15 cellular contexts compared by ENCODE assay signal in the genomic region with DNA sequence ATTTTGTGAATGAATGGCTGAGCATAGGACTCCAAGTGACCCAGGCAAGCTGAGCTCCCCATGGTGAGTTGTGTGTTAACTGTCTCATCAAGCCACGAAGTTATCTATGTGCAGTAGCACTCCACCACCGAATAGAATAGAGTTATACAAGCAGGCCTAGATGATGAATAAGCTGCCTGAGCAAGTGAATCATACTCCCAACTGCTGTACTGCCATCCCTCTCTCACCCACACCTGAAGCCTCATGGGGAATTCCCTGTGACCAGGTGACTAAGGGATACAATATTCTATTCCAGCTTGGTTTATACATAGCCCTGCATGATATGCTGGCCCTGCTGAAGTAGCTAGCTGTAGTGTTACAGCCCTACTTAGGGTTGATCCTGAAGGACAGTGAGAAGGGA. TPM values are rescaled to one million over a fixed set of nuclear protein-coding genes. Genes with fewer than 3 reads are reported as not detected.
DNase-seq lines count a peak whose midpoint lies in the region; ATAC-seq and TF ChIP-seq lines count a peak whose summit lies in the region.
"Had no signal": no experiment of that assay in that cellular context is flagged by ENCODE, and none has a peak within 500 bp of the region (broad histone marks: within the 10 kb centered on the region; RNA-seq: fewer than 3 reads in every experiment).

No MANE protein-coding gene starts in this region.

- no peak overlapping the region for H2AFZ ChIP-seq in HCT116 (ENCODE audit: low read depth, low read length, poor library complexity, severe bottlenecking)

- H3K9me2 ChIP-seq in HCT116 (ENCODE audit: insufficient read depth), result no peaks in the 10 kb centered on the region

- TF ChIP-seq POLR2A in HCT116 (IDR thresholded peaks at IDR 0.05; ENCODE audit: borderline replicate concordance, extremely low read depth, insufficient read depth, insufficient read length), result no peak

- intact Hi-C loops in HCT116 (cut with micrococcal nuclease), result no loop called here

- H3K27ac Mint-ChIP-seq in activated naive CD4-positive, alpha-beta T cell treated with anti-CD3 and anti-CD28 coated beads, Interleukin-2, amount 50 U/mL, for 24 hours, result peak overlapping the region; percentile 17
- H3K27ac Mint-ChIP-seq: CD8-positive, alpha-beta T cell; immature natural killer cell; nephron; T-helper 2 cell treated with Interferon-gamma antibody and Interleukin-4, amounts not matched to agents 5 μg/mL and 100 μg/mL, for 36 hours had no signal

- H3K36me3 ChIP-seq in HCT116 (ENCODE audit: control insufficient read depth in 1 of 2, insufficient read depth in 2 of 2, low read length in 2 of 2), result no peaks in the 10 kb centered on the region

- no peaks in the 10 kb centered on the region for H3K27me3 Mint-ChIP-seq in activated naive CD4-positive, alpha-beta T cell treated with anti-CD3 and anti-CD28 coated beads, Interleukin-2, amount 50 U/mL, for 24 hours

- H3K4me2 ChIP-seq in HCT116 (ENCODE audit: low read length), result no peak overlapping the region
- H3K4me2 ChIP-seq: KMS-11 had no signal

- H3K4me3 ChIP-seq in AG10803 (ENCODE audit: low read length) (no peak overlapping the region), HCT116 (replicated peaks in 1 of 2; ENCODE audit: low read depth in 1 of 2, low read length in 2 of 2) (no peak overlapping the region)
- H3K4me3 ChIP-seq: cardiac muscle cell, skin epidermis had no signal

- peak; percentile 19 for DNase-seq in AG10803 (ENCODE audit: low read depth)
- DNase-seq in HCT116 (ENCODE audit: low read depth, low spot score), result no peak
- peak; percentile 37 for DNase-seq in non-pigmented ciliary epithelial cell (ENCODE audit: low read depth)
- DNase-seq in T-helper 1 cell, result no peak
- no peak for DNase-seq in GM19238 (ENCODE audit: insufficient read length, low spot score)
- DNase-seq in cerebellar cortex (ENCODE audit: low spot score), result no peak
- no peak for DNase-seq in GM10248 (ENCODE audit: extremely low spot score)
- DNase-seq: CD8-positive, alpha-beta T cell; immature natural killer cell had no signal

- H3K4me1 Mint-ChIP-seq in activated naive CD4-positive, alpha-beta T cell treated with anti-CD3 and anti-CD28 coated beads, Interleukin-2, amount 50 U/mL, for 24 hours, result peaks cover 18% of the 10 kb centered on the region
- H3K4me1 Mint-ChIP-seq: nephron had no signal

- TF ChIP-seq RAD21 in HCT116 (IDR thresholded peaks at IDR 0.05; ENCODE audit: low read depth), result no peak

- peaks cover 0 to 23% of the 10 kb centered on the region in 2 experiments; a peak in 1 of 4 replicates for H3K4me1 ChIP-seq in HCT116 (ENCODE audit: control insufficient read depth in 1 of 2, insufficient read depth in 2 of 2, low read length in 2 of 2)

- H3K27me3 ChIP-seq in HCT116 (ENCODE audit: insufficient read depth, low read length), result no peaks in the 10 kb centered on the region
- H3K27me3 ChIP-seq: cardiac muscle cell had no signal

- no peak for TF ChIP-seq CTCF in AG10803 (conservative IDR thresholded peaks at IDR 0.05; ENCODE audit: low read length)
- no peak for TF ChIP-seq CTCF in HCT116 (IDR thresholded peaks at IDR 0.05 in 2 of 3, conservative IDR thresholded peaks at IDR 0.05 in 1 of 3; ENCODE audit: borderline replicate concordance in 1 of 3, insufficient read depth in 1 of 3, low read depth in 2 of 3, low read length in 2 of 3)
- TF ChIP-seq CTCF in GM10248 (IDR thresholded peaks at IDR 0.05; ENCODE audit: control extremely low read depth, extremely low read depth, low read depth, missing control alignments), result no peak

- POLR2A ChIA-PET in HCT116 (lab: Charles Lee) (no interaction called here), GM10248 (lab: Yijun Ruan, JAX) (no interaction called here)

- H3K9me3 ChIP-seq in HCT116 (ENCODE audit: control insufficient read depth in 1 of 2, insufficient read depth in 1 of 2, low read depth in 1 of 2, low read length in 2 of 2), result no peaks in the 10 kb centered on the region

- H3K4me3 Mint-ChIP-seq in activated naive CD4-positive, alpha-beta T cell treated with anti-CD3 and anti-CD28 coated beads, Interleukin-2, amount 50 U/mL, for 24 hours, result peak overlapping the region; percentile 11
- H3K4me3 Mint-ChIP-seq: CD8-positive, alpha-beta T cell; immature natural killer cell; nephron; T-helper 2 cell treated with Interferon-gamma antibody and Interleukin-4, amounts not matched to agents 5 μg/mL and 100 μg/mL, for 36 hours had no signal

- H4K20me1 ChIP-seq in HCT116 (ENCODE audit: insufficient read depth), result no peaks in the 10 kb centered on the region

- no peaks in the 10 kb centered on the region for H3K36me3 Mint-ChIP-seq in activated naive CD4-positive, alpha-beta T cell treated with anti-CD3 and anti-CD28 coated beads, Interleukin-2, amount 50 U/mL, for 24 hours
- H3K36me3 Mint-ChIP-seq: CD8-positive, alpha-beta T cell had no signal

- no peaks in the 10 kb centered on the region for H3K9me3 Mint-ChIP-seq in activated naive CD4-positive, alpha-beta T cell treated with anti-CD3 and anti-CD28 coated beads, Interleukin-2, amount 50 U/mL, for 24 hours
- H3K9me3 Mint-ChIP-seq: CD8-positive, alpha-beta T cell; immature natural killer cell; T-helper 2 cell treated with Interferon-gamma antibody and Interleukin-4, amounts not matched to agents 5 μg/mL and 100 μg/mL, for 36 hours had no signal

- CTCF ChIA-PET in HCT116 (lab: Charles Lee) (no interaction called here), GM10248 (lab: Yijun Ruan, JAX) (interaction anchor here (1.5 to 1.6 kb wide), 2 partner anchors 10 to 13 kb away, joined by 4 read pairs; no protein-coding TSS in a partner anchor)

- H3K27ac ChIP-seq in HCT116 (ENCODE audit: low read depth, low read length), result no peak overlapping the region
- H3K27ac ChIP-seq: cardiac muscle cell, KMS-11, skin epidermis had no signal

- RAD21 ChIA-PET in HCT116 (lab: Charles Lee; ENCODE audit: low non-redundant PET in 1 of 2, low total read pairs in 2 of 2, uncharacterized antibody in 2 of 2, unreplicated experiment in 2 of 2), result no interaction called here

- peak; percentile 43; the same call in 1 of the 2 replicates for ATAC-seq in HCT116
- ATAC-seq: CD8-positive, alpha-beta T cell had no signal

- no peak overlapping the region for H3K9ac ChIP-seq in HCT116 (ENCODE audit: low read length)
- H3K9ac ChIP-seq: KMS-11 had no signal

- no peaks in the 10 kb centered on the region for H3K79me2 ChIP-seq in HCT116 (ENCODE audit: insufficient read depth, low read length)

- BruUV-seq in HCT116 (replicated peaks; lab: Mats Ljungman, UMichigan), result no TSS peak

TF ChIP-seq in HCT116, 20 proteins besides CTCF, POLR2A, EP300 and RAD21:
- TF ChIP-seq, protein P1, sequence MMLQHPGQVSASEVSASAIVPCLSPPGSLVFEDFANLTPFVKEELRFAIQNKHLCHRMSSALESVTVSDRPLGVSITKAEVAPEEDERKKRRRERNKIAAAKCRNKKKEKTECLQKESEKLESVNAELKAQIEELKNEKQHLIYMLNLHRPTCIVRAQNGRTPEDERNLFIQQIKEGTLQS (IDR thresholded peaks at IDR 0.05), result no peak
- no peak for TF ChIP-seq FOSL1 (IDR thresholded peaks at IDR 0.05; ENCODE audit: low read depth)

RNA-seq across cellular contexts. Expression of a gene that starts 38.6 kb away (rescaled TPM):
- total RNA-seq in HCT116 (2021; ENCODE audit: unreplicated experiment), result 72.9 TPM
- 55.9 and 61.7 TPM in 2 replicates for polyA plus RNA-seq in HCT116 (2012)

Comparison
In these comparisons a context has a peak if more than half of its experiments do, and no peak if none do; other contexts are left out.
1. DNase-seq: peak in AG10803 (single experiment) and non-pigmented ciliary epithelial cell (single experiment); none in HCT116 (single experiment), T-helper 1 cell (0 of 5), GM19238 (single experiment), cerebellar cortex (single experiment) and GM10248 (single experiment).